ENCODE assay signal across 1 cellular context in genomic region chr1:53592985-53593757, GRCh38.
TF ChIP-seq lines count a peak whose summit lies in the region.

No MANE protein-coding gene starts in this region.

TF ChIP-seq in HCT116, 20 proteins besides CTCF, POLR2A, EP300 and RAD21 (continued from another document):
- TF ChIP-seq REST (IDR thresholded peaks at IDR 0.05; ENCODE audit: low read depth) (no peak), CBX3 (IDR thresholded peaks at IDR 0.05; ENCODE audit: low read depth) (no peak), EGR1 (IDR thresholded peaks at IDR 0.05; ENCODE audit: low read depth) (no peak), ATF3 (IDR thresholded peaks at IDR 0.05) (no peak), SRF (IDR thresholded peaks at IDR 0.05; ENCODE audit: low read depth) (no peak), CEBPB (IDR thresholded peaks at IDR 0.05; ENCODE audit: low read depth) (no peak), EZH2phosphoT487 (IDR thresholded peaks at IDR 0.05; ENCODE audit: borderline replicate concordance) (no peak), POLR2AphosphoS5 (IDR thresholded peaks at IDR 0.05; ENCODE audit: low read depth, low read length) (no peak), ZFX (IDR thresholded peaks at IDR 0.05) (no peak), EZH2 (IDR thresholded peaks at IDR 0.05) (no peak), MAX (IDR thresholded peaks at IDR 0.05) (no peak), ELF1 (IDR thresholded peaks at IDR 0.05; ENCODE audit: borderline replicate concordance, low read depth) (no peak), YY1 (IDR thresholded peaks at IDR 0.05; ENCODE audit: extremely low read depth, insufficient replicate concordance, low read depth, low read length) (no peak), FOSL1 (IDR thresholded peaks at IDR 0.05; ENCODE audit: low read depth) (no peak), SP1 (IDR thresholded peaks at IDR 0.05; ENCODE audit: low read depth) (no peak), ZBTB33 (IDR thresholded peaks at IDR 0.05; ENCODE audit: extremely low read depth, insufficient replicate concordance, low read length) (no peak)
